22 cellular contexts compared by ENCODE assay signal in the genomic region with DNA sequence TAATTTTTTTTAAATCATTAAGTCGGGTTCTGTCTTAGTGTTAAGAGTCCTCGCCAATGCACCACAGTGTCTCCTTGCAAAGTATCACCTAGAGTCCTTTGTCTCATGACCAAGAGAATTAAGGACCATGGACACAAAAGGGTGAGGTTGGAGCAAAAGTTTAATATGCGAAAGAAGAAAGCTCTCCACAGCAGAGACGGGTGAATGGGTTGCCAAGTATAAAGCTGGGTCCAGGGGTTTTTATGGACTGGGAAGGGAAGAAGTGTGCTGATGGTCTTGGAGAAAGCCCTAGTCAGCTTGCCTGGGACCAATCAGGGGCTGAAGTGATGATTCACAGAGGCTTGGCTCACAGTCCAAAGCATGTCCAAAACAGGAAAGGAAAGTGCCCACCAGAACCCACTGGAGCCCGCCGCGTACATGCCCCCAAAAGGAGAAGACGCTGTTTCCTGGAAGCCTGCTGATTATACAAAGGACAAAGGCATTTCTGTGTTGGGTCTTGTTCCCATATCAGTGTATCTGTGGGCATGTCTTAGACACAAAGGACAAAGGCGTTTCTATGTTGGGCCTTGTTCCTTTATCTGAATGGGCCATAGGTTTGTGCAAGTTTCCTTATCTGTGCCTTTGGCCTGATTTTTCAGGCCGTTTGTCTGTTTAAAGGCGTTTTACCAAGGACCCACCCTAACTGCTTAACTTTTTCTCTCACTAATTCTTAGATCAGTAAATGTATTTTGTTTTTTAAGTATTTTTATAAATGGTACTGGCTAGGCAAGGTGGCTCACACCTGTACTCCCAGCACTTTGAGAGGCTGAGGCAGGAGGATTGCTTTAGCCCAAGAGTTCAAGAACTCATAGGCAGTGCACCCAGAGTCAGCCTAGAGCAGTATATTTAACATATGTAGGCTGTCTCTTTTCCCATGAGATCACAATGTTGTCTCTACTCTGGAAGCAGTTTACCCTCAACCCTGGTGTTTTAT.
"Had no signal": no experiment of that assay in that cellular context is flagged by ENCODE, and none has a peak within 500 bp of the region (broad histone marks: within the 10 kb centered on the region; RNA-seq: fewer than 3 reads in every experiment).

No MANE protein-coding gene starts in this region.

- H3K4me1 ChIP-seq: colonic mucosa, foreskin keratinocyte, prostate gland, right atrium auricular region, transverse colon, vagina had no signal

- H3K9me3 ChIP-seq: colonic mucosa, prostate gland, right atrium auricular region, transverse colon, vagina had no signal

- H3K36me3 ChIP-seq: brain microvascular endothelial cell, colonic mucosa, prostate gland, right atrium auricular region, transverse colon, vagina had no signal

- ATAC-seq: activated CD4-positive, CD25-positive, alpha-beta regulatory T cell treated with anti-CD3 and anti-CD28 coated beads, Interleukin-2, amount 50 U/mL, for 24 hours; activated T-cell treated with anti-CD3 and anti-CD28 coated beads, Interleukin-2, amount 50 U/mL, for 4 hours; foreskin keratinocyte; left lobe of liver had no signal

- H3K27me3 ChIP-seq: brain microvascular endothelial cell, colonic mucosa, foreskin keratinocyte, right atrium auricular region, transverse colon, vagina had no signal

- H3K4me3 ChIP-seq: colonic mucosa, lung, prostate gland, right atrium auricular region, transverse colon, vagina had no signal

- H3K27ac ChIP-seq: brain microvascular endothelial cell, colonic mucosa, epithelial cell of prostate, foreskin keratinocyte, prostate gland, right atrium auricular region, transverse colon, vagina had no signal

- DNase-seq: activated CD4-positive, alpha-beta T cell treated with anti-CD3 and anti-CD28 coated beads, Interleukin-2, amount 10 ng/mL, durations not matched to agents 7 days and 5 days; activated CD8-positive, alpha-beta memory T cell treated with anti-CD3 and anti-CD28 coated beads, Interleukin-2, amount 50 U/mL, for 4 hours; activated effector memory CD4-positive, alpha-beta T cell treated with Interleukin-2 at 50 U/mL for 16 hours; activated naive CD4-positive, alpha-beta T cell treated with anti-CD3 and anti-CD28 coated beads, Interleukin-2, amount 10 ng/mL, durations not matched to agents 7 days and 5 days; activated T-cell treated with anti-CD3 and anti-CD28 coated beads, Interleukin-2, amount 50 U/mL, for 4 hours; aorta; brain microvascular endothelial cell; colonic mucosa; endodermal cell; foreskin keratinocyte; glutamatergic neuron; kidney; nephron progenitor cell; stimulated activated CD4-positive, alpha-beta T cell treated with anti-CD3 and anti-CD28 coated beads, Interleukin-2, amount 100 ng/mL, for 48 hours; transverse colon had no signal
